10 cellular contexts compared by ENCODE assay signal in the genomic region with DNA sequence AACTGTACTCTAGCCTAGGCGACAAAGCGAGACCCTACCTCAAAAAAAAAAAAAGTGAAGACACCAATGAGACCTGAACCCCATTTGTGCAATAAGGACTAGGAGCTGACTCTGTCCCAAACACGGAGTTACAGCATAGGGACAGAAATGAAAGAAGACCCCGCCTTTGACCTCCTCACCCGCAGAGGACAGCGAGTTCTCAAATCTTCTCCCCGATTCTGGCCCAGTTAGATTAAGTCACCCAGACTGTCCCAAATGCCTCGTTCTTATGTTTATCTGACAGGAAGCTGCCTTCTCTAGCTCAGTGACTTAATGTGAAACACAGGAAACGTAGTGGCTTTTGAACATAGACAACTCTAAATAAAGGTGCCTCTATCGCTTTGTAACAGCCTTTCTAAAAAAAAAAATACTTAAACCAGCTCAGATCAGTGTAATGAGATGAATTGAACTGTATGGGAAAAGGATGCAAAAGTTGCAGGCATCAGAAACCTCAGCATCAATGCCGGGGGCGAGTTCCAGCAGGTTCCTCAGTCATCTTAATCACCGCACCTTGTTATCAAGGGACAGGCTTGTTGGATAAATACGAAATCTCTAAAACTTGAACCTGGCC. TPM values are rescaled to one million over a fixed set of nuclear protein-coding genes. Genes with fewer than 3 reads are reported as not detected.
DNase-seq lines count a peak whose midpoint lies in the region; ATAC-seq, FAIRE-seq and TF ChIP-seq lines count a peak whose summit lies in the region.
"Had no signal": no experiment of that assay in that cellular context is flagged by ENCODE, and none has a peak within 500 bp of the region (broad histone marks: within the 10 kb centered on the region; RNA-seq: fewer than 3 reads in every experiment).

No MANE protein-coding gene starts in this region.

- H3K4me1 Mint-ChIP-seq in CD8-positive, alpha-beta memory T cell: peaks cover 88 to 96% (median 93%) of the 10 kb centered on the region in 3 donors
- peaks cover 71% of the 10 kb centered on the region for H3K4me1 Mint-ChIP-seq in astrocyte (ENCODE audit: low read depth, unreplicated experiment)
- H3K4me1 Mint-ChIP-seq in naive B cell: peaks cover 52 to 95% (median 90%) of the 10 kb centered on the region in 3 donors

- peak overlapping the region; percentile 61 to 88 (median 84) for H3K4me3 Mint-ChIP-seq in CD8-positive, alpha-beta memory T cell
- H3K4me3 Mint-ChIP-seq in astrocyte (ENCODE audit: unreplicated experiment): peak overlapping the region; percentile 79
- H3K4me3 Mint-ChIP-seq in naive B cell: peak overlapping the region; percentile 76 to 94 (median 84)

- peaks cover 3 to 61% (median 5%) of the 10 kb centered on the region in 3 donors for H3K36me3 Mint-ChIP-seq in CD8-positive, alpha-beta memory T cell
- H3K36me3 Mint-ChIP-seq in astrocyte (ENCODE audit: low read depth, unreplicated experiment): peaks cover 24% of the 10 kb centered on the region
- H3K36me3 Mint-ChIP-seq in naive B cell: peaks cover 7 to 10% of the 10 kb centered on the region in 2 donors

- H3K4me2 ChIP-seq in astrocyte (ENCODE audit: low read length): peak overlapping the region; percentile 21

- peak overlapping the region; percentile 89 to 99 (median 98) for H3K27ac Mint-ChIP-seq in CD8-positive, alpha-beta memory T cell
- H3K27ac Mint-ChIP-seq in astrocyte (ENCODE audit: unreplicated experiment) (peak overlapping the region; percentile 90), naive B cell (peak overlapping the region; percentile 94 to 99 (median 99))

- H3K4me1 ChIP-seq in CD8-positive, alpha-beta memory T cell (ENCODE audit: insufficient read depth, low read length): peaks cover 99% of the 10 kb centered on the region
- H3K4me1 ChIP-seq in astrocyte (ENCODE audit: insufficient read depth, low read length): peaks cover 72% of the 10 kb centered on the region

- POLR2A ChIA-PET in CD8-positive, alpha-beta memory T cell (lab: Charles Lee): interaction anchor here (0.5 to 6.2 kb wide), 15 partner anchors 9 to 130 kb away, joined by 3 to 64 read pairs (median 5); partner anchors contain the start of genes FOXRED2 and MYH9

- no peak for FAIRE-seq in astrocyte (lab: Jason Lieb, UNC)
- FAIRE-seq: G401.6 had no signal

- no peak for TF ChIP-seq CTCF in astrocyte (IDR thresholded peaks at IDR 0.05; ENCODE audit: insufficient read depth, low read depth, low read length)

- peak overlapping the region; percentile 3 for H3K9ac ChIP-seq in astrocyte (ENCODE audit: low read length)

- CTCF ChIA-PET in CD8-positive, alpha-beta memory T cell (lab: Charles Lee): interaction anchor here (0.8 to 5.1 kb wide), 24 partner anchors 8 to 109 kb away, joined by 3 to 48 read pairs (median 6); no protein-coding TSS in a partner anchor

- H3K4me3 ChIP-seq in CD8-positive, alpha-beta memory T cell (ENCODE audit: low read length): peak overlapping the region; percentile 29
- H3K4me3 ChIP-seq in Jurkat, Clone E6-1 (ENCODE audit: low read length): peak overlapping the region; percentile 34
- no peak overlapping the region for H3K4me3 ChIP-seq in astrocyte (ENCODE audit: insufficient read depth, low read depth, low read length)

- ATAC-seq in naive B cell (ENCODE audit: low read depth in 2 of 2) (peak; percentile 83 to 86), GM18868 (IDR thresholded peaks at IDR 0.05; ENCODE audit: unreplicated experiment) (no peak), HG03342 (IDR thresholded peaks at IDR 0.05; ENCODE audit: unreplicated experiment) (no peak)

- H3K9me3 ChIP-seq in CD8-positive, alpha-beta memory T cell (ENCODE audit: low read length): no peaks in the 10 kb centered on the region
- no peaks in the 10 kb centered on the region for H3K9me3 ChIP-seq in astrocyte (ENCODE audit: insufficient read depth, low read depth, low read length)

- no peaks in the 10 kb centered on the region for H3K27me3 Mint-ChIP-seq in CD8-positive, alpha-beta memory T cell
- H3K27me3 Mint-ChIP-seq in astrocyte (ENCODE audit: low read depth, unreplicated experiment) (no peaks in the 10 kb centered on the region), naive B cell (no peaks in the 10 kb centered on the region)

- H3K27me3 ChIP-seq in CD8-positive, alpha-beta memory T cell (ENCODE audit: insufficient read depth, low read length, poor library complexity, severe bottlenecking): no peaks in the 10 kb centered on the region
- H3K27me3 ChIP-seq in astrocyte (ENCODE audit: insufficient read depth, low read length): no peaks in the 10 kb centered on the region

- peaks cover 4% of the 10 kb centered on the region for H3K36me3 ChIP-seq in CD8-positive, alpha-beta memory T cell (ENCODE audit: insufficient read depth, low read length)
- peaks cover 40% of the 10 kb centered on the region for H3K36me3 ChIP-seq in astrocyte (ENCODE audit: insufficient read depth, low read length)

- no peak overlapping the region for H2AFZ ChIP-seq in astrocyte (ENCODE audit: low read depth, low read length)

- H3K27ac ChIP-seq in CD8-positive, alpha-beta memory T cell (ENCODE audit: low read depth, low read length): peak overlapping the region; percentile 59
- H3K27ac ChIP-seq in astrocyte (ENCODE audit: low read depth, low read length): no peak overlapping the region

- H4K20me1 ChIP-seq in astrocyte (ENCODE audit: insufficient read depth, low read length): peaks cover 100% of the 10 kb centered on the region

- DNase-seq in CD8-positive, alpha-beta memory T cell: peak in 3 of 5 donors; percentile 67 to 83 (median 80)
- DNase-seq in Jurkat, Clone E6-1 (ENCODE audit: low read depth, low spot score): peak; percentile 93
- DNase-seq in astrocyte (ENCODE audit: low read depth) (no peak), naive B cell (peak; percentile 66), NCI-H1105 treated with DMSO at 0.1 percent for 48 hours (lab: John Stamatoyannopoulos, UW) (no peak), NCI-H1048 (lab: John Stamatoyannopoulos, UW) (no peak)
- DNase-seq: amniotic stem cell had no signal

- no peaks in the 10 kb centered on the region for H3K9me3 Mint-ChIP-seq in CD8-positive, alpha-beta memory T cell
- H3K9me3 Mint-ChIP-seq in astrocyte (ENCODE audit: unreplicated experiment) (no peaks in the 10 kb centered on the region), naive B cell (no peaks in the 10 kb centered on the region)

- H3K79me2 ChIP-seq in astrocyte (ENCODE audit: insufficient read depth, low read length): peaks cover 99% of the 10 kb centered on the region

RNA-seq across cellular contexts. Expression of gene MYH9, which starts 10.6 kb away (rescaled TPM):
- 100 to 1,000 TPM; 680 to 684 TPM for total RNA-seq in CD8-positive, alpha-beta memory T cell
- 425 TPM for polyA plus RNA-seq in CD8-positive, alpha-beta memory T cell
- 177 TPM for polyA plus RNA-seq in Jurkat, Clone E6-1 (2012; ENCODE audit: insufficient read depth, insufficient read length)
- total RNA-seq in astrocyte: 2,278 and 2,469 TPM in 2 replicates
- polyA plus RNA-seq in naive B cell (ENCODE audit: low read depth in 6 of 6): 100 to 1,000 TPM in 1 of 6 donors, 10 to 100 TPM in 5; 17.3 to 255 (median 64.5) TPM

Comparison
In these comparisons a context has a peak if more than half of its experiments do, and no peak if none do; other contexts are left out.
1. DNase-seq: peak in CD8-positive, alpha-beta memory T cell (3 of 5), Jurkat, Clone E6-1 (single experiment) and naive B cell (single experiment); none in astrocyte (single experiment), NCI-H1105 treated with DMSO at 0.1 percent for 48 hours (single experiment) and NCI-H1048 (single experiment).
2. ATAC-seq: peak in naive B cell (2 of 2); none in GM18868 (single experiment) and HG03342 (single experiment).
3. Peak in every context shown above with its lines, with median percentiles within 50 percentile points of each other: H3K27ac Mint-ChIP-seq and H3K4me3 Mint-ChIP-seq.